Comparison of ENCODE assay signal across 16 cellular contexts in the genomic region with DNA sequence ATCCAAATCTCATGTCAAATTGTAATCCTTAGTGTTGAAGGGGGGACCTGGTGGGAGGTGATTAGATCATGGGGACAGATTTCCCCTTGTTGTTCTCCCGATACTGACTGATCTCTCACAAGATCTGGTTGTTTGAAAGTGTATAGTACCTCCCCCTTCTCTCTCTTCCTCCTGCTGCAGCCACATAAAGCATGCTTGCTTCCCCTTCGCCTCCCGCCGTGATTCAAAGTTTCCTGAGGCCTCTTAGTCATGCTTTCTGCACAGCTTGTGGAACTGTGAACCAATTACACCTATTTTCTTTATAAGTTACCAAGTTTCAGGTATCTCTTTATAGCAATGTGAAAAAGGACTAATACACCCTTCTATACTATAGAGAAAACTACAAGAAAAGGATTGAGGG.
"Had no signal": no experiment of that assay in that cellular context is flagged by ENCODE, and none has a peak within 500 bp of the region (broad histone marks: within the 10 kb centered on the region; RNA-seq: fewer than 3 reads in every experiment).

No MANE protein-coding gene starts in this region.

- DNase-seq: activated CD4-positive, alpha-beta T cell treated with anti-CD3 and anti-CD28 coated beads, Interleukin-2, amount 50 U/mL, for 1 hour; activated CD4-positive, CD25-positive, alpha-beta regulatory T cell; activated gamma-delta T cell treated with Interleukin-2 at 50 U/mL for 16 hours; activated naive CD8-positive, alpha-beta T cell treated with anti-CD3 and anti-CD28 coated beads, Interleukin-2, amount 10 ng/mL, durations not matched to agents 7 days and 5 days; body of pancreas; effector memory CD8-positive, alpha-beta T cell; esophagus squamous epithelium; left cardiac atrium; lower lobe of right lung; naive thymus-derived CD8-positive, alpha-beta T cell; nucleus accumbens; sigmoid colon; stimulated activated naive CD4-positive, alpha-beta T cell treated with Interleukin-2 at 50 U/mL for 16 hours; uterus had no signal

- H3K4me3 ChIP-seq: body of pancreas, esophagus squamous epithelium, hepatocyte, lower lobe of right lung, sigmoid colon, tibial nerve, uterus had no signal

- H3K36me3 ChIP-seq: esophagus squamous epithelium, lower lobe of right lung, sigmoid colon, tibial nerve, uterus had no signal

- ATAC-seq: body of pancreas; effector memory CD8-positive, alpha-beta T cell; left cardiac atrium; lower lobe of right lung; naive thymus-derived CD8-positive, alpha-beta T cell had no signal

- H3K27ac ChIP-seq: body of pancreas, esophagus squamous epithelium, hepatocyte, lower lobe of right lung, sigmoid colon, tibial nerve, uterus had no signal

- H3K9me3 ChIP-seq: body of pancreas, esophagus squamous epithelium, lower lobe of right lung, sigmoid colon, tibial nerve, uterus had no signal

- H3K4me2 ChIP-seq: hepatocyte had no signal

- H3K4me1 ChIP-seq: body of pancreas, esophagus squamous epithelium, lower lobe of right lung, sigmoid colon, tibial nerve, uterus had no signal

- H3K27me3 ChIP-seq: body of pancreas, esophagus squamous epithelium, hepatocyte, sigmoid colon, tibial nerve, uterus had no signal

- H2AFZ ChIP-seq: hepatocyte had no signal

- H3K79me2 ChIP-seq: hepatocyte had no signal
